In genomic region chr5:136228358-136228757, GRCh38 we compare ENCODE assay signal across 1 cellular context.
TF ChIP-seq lines count a peak whose summit lies in the region.

No MANE protein-coding gene starts in this region.

TF ChIP-seq in WTC11, 78 proteins besides CTCF, POLR2A, EP300 and RAD21 (continued from another document):
- TF ChIP-seq ZMAT4 (CRISPR knock-in tag; IDR thresholded peaks at IDR 0.05) = no peak
- TF ChIP-seq SP1 (CRISPR knock-in tag; conservative IDR thresholded peaks at IDR 0.05) = no peak
- TF ChIP-seq HMGA2 (CRISPR knock-in tag; IDR thresholded peaks at IDR 0.05) = no peak
- no peak for TF ChIP-seq RORB (CRISPR knock-in tag; IDR thresholded peaks at IDR 0.05)
- no peak for TF ChIP-seq SOX15 (CRISPR knock-in tag; IDR thresholded peaks at IDR 0.05)
- no peak for TF ChIP-seq MAX (CRISPR knock-in tag; IDR thresholded peaks at IDR 0.05)
- no peak for TF ChIP-seq ZNF396 (CRISPR knock-in tag; IDR thresholded peaks at IDR 0.05; ENCODE audit: borderline replicate concordance)
- TF ChIP-seq ATF1 (CRISPR knock-in tag; IDR thresholded peaks at IDR 0.05) = no peak
- TF ChIP-seq AR (CRISPR knock-in tag; IDR thresholded peaks at IDR 0.05) = no peak
- no peak for TF ChIP-seq ZNF219 (CRISPR knock-in tag; IDR thresholded peaks at IDR 0.05; ENCODE audit: borderline replicate concordance)
- TF ChIP-seq FOXP1 (CRISPR knock-in tag; IDR thresholded peaks at IDR 0.05; ENCODE audit: borderline replicate concordance) = no peak
- no peak for TF ChIP-seq ZNF512 (CRISPR knock-in tag; IDR thresholded peaks at IDR 0.05; ENCODE audit: borderline replicate concordance)
- no peak for TF ChIP-seq ATF2 (CRISPR knock-in tag; IDR thresholded peaks at IDR 0.05; ENCODE audit: borderline replicate concordance, low read depth)
- TF ChIP-seq TEAD1 (CRISPR knock-in tag; IDR thresholded peaks at IDR 0.05) = no peak
- TF ChIP-seq ATF6 (CRISPR knock-in tag; IDR thresholded peaks at IDR 0.05) = no peak
